21 cellular contexts compared by ENCODE assay signal in the genomic region with DNA sequence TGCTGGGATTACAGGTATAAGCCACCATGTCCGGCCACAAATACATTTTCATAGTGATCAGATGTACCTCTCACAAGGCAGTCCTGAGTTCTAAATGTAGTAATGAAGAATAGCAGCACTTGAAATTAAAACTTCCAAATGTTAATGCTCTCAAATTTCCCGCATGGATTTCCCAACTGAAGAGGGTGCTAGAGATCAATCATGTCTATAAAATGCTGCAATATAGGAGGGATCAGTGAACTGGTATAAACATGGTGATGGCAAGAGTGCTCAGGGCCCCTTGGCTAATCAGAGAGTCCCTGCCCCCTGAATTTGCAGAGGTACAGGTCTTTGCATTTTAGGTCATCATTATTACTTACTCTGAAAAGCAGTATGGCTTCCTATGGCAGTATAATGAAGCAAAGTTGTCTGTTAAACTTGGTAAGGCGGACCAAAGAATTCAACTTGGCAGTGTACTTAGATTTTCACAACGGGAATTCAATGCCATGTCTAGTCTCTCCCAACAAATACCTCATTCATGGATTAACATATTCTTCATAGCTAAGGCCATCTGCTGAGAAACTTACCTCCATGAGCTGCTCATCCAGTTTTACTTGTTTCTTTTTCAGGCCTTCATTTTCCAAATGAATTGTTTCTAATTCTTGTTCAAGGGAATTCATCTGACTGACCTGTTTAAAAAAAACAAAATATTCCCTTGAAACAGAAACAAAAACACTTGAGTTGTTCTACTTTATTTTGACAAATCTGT.
DNase-seq lines count a peak whose midpoint lies in the region; ATAC-seq, FAIRE-seq and TF ChIP-seq lines count a peak whose summit lies in the region.
"Had no signal": no experiment of that assay in that cellular context is flagged by ENCODE, and none has a peak within 500 bp of the region (broad histone marks: within the 10 kb centered on the region; RNA-seq: fewer than 3 reads in every experiment).

No MANE protein-coding gene starts in this region.

- H3K27me3 ChIP-seq in H1 (replicated peaks in 1 of 4; ENCODE audit: control insufficient read depth in 3 of 4, extremely low read depth in 1 of 4, insufficient read depth in 3 of 4, low read length in 3 of 4) (no peaks in the 10 kb centered on the region), pancreas (no peaks in the 10 kb centered on the region), Peyer's patch (no peaks in the 10 kb centered on the region)
- H3K27me3 ChIP-seq: cardiac muscle cell had no signal

- H4K20me1 ChIP-seq in H1 (replicated peaks in 1 of 2; ENCODE audit: control insufficient read depth in 1 of 2, insufficient read depth in 2 of 2, low read length in 2 of 2) = no peaks in the 10 kb centered on the region

- FAIRE-seq in H1 (lab: Jason Lieb, UNC) (no peak), pancreas (lab: Jason Lieb, UNC) (no peak)
- FAIRE-seq: GM12891, RCC 7860, urothelium cell line had no signal

- H3K56ac ChIP-seq in H1 (replicated peaks; ENCODE audit: insufficient read length, low read depth, low read length) = no peak overlapping the region

- H2BK120ac ChIP-seq in H1 (replicated peaks; ENCODE audit: low read depth, low read length) = no peak overlapping the region

- CTCF ChIA-PET in H1 (lab: Charles Lee; ENCODE audit: partially characterized antibody) = interaction anchor here (0.8 to 3.3 kb wide), 6 partner anchors 20 to 128 kb away, joined by 3 to 17 read pairs (median 4); no protein-coding TSS in a partner anchor
- CTCF ChIA-PET in HEK293T (lab: Yijun Ruan, JAX) = interaction anchor here (0.7 kb wide), 2 partner anchors 22 to 580 kb away, joined by 3 read pairs; no protein-coding TSS in a partner anchor

- H3K27ac ChIP-seq in C4-2B = no peak overlapping the region
- H3K27ac ChIP-seq in H1 (ENCODE audit: low read depth, low read length) = no peak overlapping the region
- H3K27ac ChIP-seq in pancreas = peak overlapping the region in 2 of 4 donors; percentile 1 to 15
- no peak overlapping the region for H3K27ac ChIP-seq in Peyer's patch
- H3K27ac ChIP-seq: cardiac muscle cell had no signal

- H3K23me2 ChIP-seq in H1 (ENCODE audit: low read depth, low read length) = no peaks in the 10 kb centered on the region

- no peaks in the 10 kb centered on the region for H3K79me2 ChIP-seq in H1 (ENCODE audit: control insufficient read depth in 1 of 2, insufficient read depth in 2 of 2, low read length in 2 of 2)

- no peak overlapping the region for H3K4me2 ChIP-seq in H1 (ENCODE audit: insufficient read depth in 1 of 2, low read depth in 2 of 2, low read length in 2 of 2)

- TF ChIP-seq CTCF in C4-2B (conservative IDR thresholded peaks at IDR 0.05) (peak; percentile 31; the same call in 1 of the 2 replicates), H1 (IDR thresholded peaks at IDR 0.05; ENCODE audit: control extremely low read depth in 1 of 3, insufficient read depth in 1 of 3, low read depth in 1 of 3, low read length in 3 of 3) (no peak), pancreas (IDR thresholded peaks at IDR 0.05) (peak in 1 of 4 donors; percentile 9), Peyer's patch (IDR thresholded peaks at IDR 0.05) (no peak)

- H4K91ac ChIP-seq in H1 (replicated peaks; ENCODE audit: insufficient read length, low read length) = no peak overlapping the region

- no peak overlapping the region for H3K4ac ChIP-seq in H1 (replicated peaks; ENCODE audit: insufficient read length, low read depth, low read length)

- no peak overlapping the region for H3K18ac ChIP-seq in H1 (ENCODE audit: extremely low read depth, low read length)

- no peak overlapping the region for H2AK5ac ChIP-seq in H1 (ENCODE audit: low read depth, low read length)

- ATAC-seq in pancreas (peak in 3 of 4 donors; percentile 39 to 72 (median 47)), HG02852 (IDR thresholded peaks at IDR 0.05; ENCODE audit: unreplicated experiment) (no peak)
- ATAC-seq: stimulated activated memory B cell treated with anti-CD40 and anti-IgM and Interleukin-4, amounts not matched to agents 10 μg/mL and 1 μg/mL and 100 μg/mL, for 72 hours had no signal

- H3K79me1 ChIP-seq in H1 (ENCODE audit: low read depth, low read length) = no peaks in the 10 kb centered on the region

- H3K14ac ChIP-seq in H1 (ENCODE audit: insufficient read length) = no peak overlapping the region

- no peak overlapping the region for H2AFZ ChIP-seq in H1 (ENCODE audit: low read length)

- POLR2A ChIA-PET in H1 (lab: Charles Lee; ENCODE audit: partially characterized antibody) = interaction anchor here (1.0 kb wide), 1 partner anchor 8 kb away, joined by 3 read pairs; no protein-coding TSS in a partner anchor
- POLR2A ChIA-PET in HEK293T (lab: Yijun Ruan, JAX) = no interaction called here

- H3K4me3 ChIP-seq in H1 (ENCODE audit: extremely low read depth in 1 of 4, insufficient read depth in 2 of 4, low read depth in 3 of 4, low read length in 4 of 4) (no peak overlapping the region), pancreas (no peak overlapping the region), Peyer's patch (no peak overlapping the region)
- H3K4me3 ChIP-seq: cardiac muscle cell had no signal

- no peak overlapping the region for H3K23ac ChIP-seq in H1 (ENCODE audit: insufficient read length)

- H2BK15ac ChIP-seq in H1 (ENCODE audit: low read length) = no peak overlapping the region

- H2BK5ac ChIP-seq in H1 (ENCODE audit: low read depth, low read length) = no peak overlapping the region

- peak overlapping the region in 1 of 4 experiments; percentile 61; a peak in 1 of 7 replicates for H3K9ac ChIP-seq in H1 (replicated peaks in 1 of 4; ENCODE audit: extremely low read depth in 1 of 4, low read depth in 3 of 4, low read length in 3 of 4)

- no peak overlapping the region for H4K5ac ChIP-seq in H1 (ENCODE audit: insufficient read length, low read depth, low read length)

- TF ChIP-seq EP300 in Ishikawa (IDR thresholded peaks at IDR 0.05; ENCODE audit: borderline replicate concordance) (peak; percentile 61; the same call in 1 of the 2 replicates), H1 (IDR thresholded peaks at IDR 0.05; ENCODE audit: borderline replicate concordance in 1 of 2, low read depth in 2 of 2, low read length in 2 of 2) (no peak)

- H3K36me3 ChIP-seq in H1 (ENCODE audit: control insufficient read depth in 2 of 4, insufficient read depth in 4 of 4, low read length in 3 of 4) (peaks cover 0 to 31% (median 18%) of the 10 kb centered on the region in 4 experiments; a peak in 6 of 8 replicates), pancreas (no peaks in the 10 kb centered on the region), Peyer's patch (peaks cover 0 to 64% (median 0%) of the 10 kb centered on the region in 3 donors)

- no peaks in the 10 kb centered on the region for H3K9me3 ChIP-seq in H1 (ENCODE audit: insufficient read depth in 2 of 2, low read depth in 1 of 2, low read length in 1 of 2)
- H3K9me3 ChIP-seq in pancreas = no peaks in the 10 kb centered on the region
- H3K9me3 ChIP-seq in Peyer's patch = no peaks in the 10 kb centered on the region

- intact Hi-C loops in pancreas (cut with DNase I) = no loop called here

- no peak overlapping the region for H2BK20ac ChIP-seq in H1 (ENCODE audit: low read length)

- TF ChIP-seq POLR2A in H1 (IDR thresholded peaks at IDR 0.05; ENCODE audit: control extremely low read depth in 1 of 2, low read depth in 2 of 2, low read length in 2 of 2) (no peak), Peyer's patch (IDR thresholded peaks at IDR 0.05) (no peak)

- WGBS in H1 (ENCODE audit: extremely low coverage in 1 of 2, insufficient coverage in 1 of 2, insufficient read length in 1 of 2, insufficient replicate concordance in 2 of 2, low coverage in 1 of 2, low lambda C conversion rate in 2 of 2, missing lambda C conversion rate in 1 of 2), 2 experiments = 70% methylated on average over 4 of the region's 4 CpGs; no CpG with 5 or more reads in 1 of the 2 experiments
- 52 to 68% methylated on average over 4 of the region's 4 CpGs for WGBS in pancreas, 2 donors

- TF ChIP-seq RAD21 in Ishikawa (IDR thresholded peaks at IDR 0.05; ENCODE audit: low read depth) (peak; percentile 20), H1 (IDR thresholded peaks at IDR 0.05 in 1 of 2, conservative IDR thresholded peaks at IDR 0.05 in 1 of 2; ENCODE audit: low read depth in 2 of 2, low read length in 2 of 2) (peak; percentile 12 to 21; a peak in 3 of 4 replicates)

- DNase-seq in H1 (ENCODE audit: low read depth in 1 of 2, low spot score in 2 of 2) (no peak), pancreas (no peak), HEK293T (ENCODE audit: extremely low spot score) (no peak), AG08395 (ENCODE audit: low spot score) (no peak), Peyer's patch (no peak)
- DNase-seq: activated CD8-positive, alpha-beta memory T cell treated with anti-CD3 and anti-CD28 coated beads, Interleukin-2, amount 50 U/mL, for 48 hours; activated naive CD4-positive, alpha-beta T cell treated with Interleukin-2 at 50 U/mL for 16 hours; C1 segment of cervical spinal cord; head of caudate nucleus; islet precursor cell; Karpas-422; NCI-H1694 treated with DMSO at 0.1 percent for 48 hours; NCI-H510A treated with DMSO at 0.1 percent for 48 hours had no signal

- H3K4me1 ChIP-seq in H1 (replicated peaks in 1 of 4; ENCODE audit: control insufficient read depth in 3 of 4, insufficient read depth in 4 of 4, low read length in 3 of 4) (no peaks in the 10 kb centered on the region), pancreas (peaks cover 0 to 7% (median 0%) of the 10 kb centered on the region in 3 donors), Peyer's patch (no peaks in the 10 kb centered on the region)

- H2BK12ac ChIP-seq in H1 (ENCODE audit: low read depth, low read length) = no peak overlapping the region

- no peak overlapping the region for H4K8ac ChIP-seq in H1 (ENCODE audit: extremely low read depth, insufficient read depth, low read length)

TF ChIP-seq in Ishikawa, 13 proteins besides CTCF, POLR2A, EP300 and RAD21 (continues in another document):
- TF ChIP-seq TAF1 (IDR thresholded peaks at IDR 0.05; ENCODE audit: low read depth) (no peak), CEBPB (IDR thresholded peaks at IDR 0.05) (no peak), YY1 (IDR thresholded peaks at IDR 0.05; ENCODE audit: low read depth) (peak; percentile 39; the same call in 1 of the 2 replicates), TCF12 (IDR thresholded peaks at IDR 0.05; ENCODE audit: low read depth) (peak; percentile 75), NFIC (IDR thresholded peaks at IDR 0.05) (peak; percentile 54; the same call in 1 of the 2 replicates)

TF ChIP-seq in H1, 55 proteins besides CTCF, POLR2A, EP300 and RAD21 (continues in another document):
- TF ChIP-seq TAF1 (IDR thresholded peaks at IDR 0.05; ENCODE audit: low read depth, low read length) (no peak), CBX8 (IDR thresholded peaks at IDR 0.05; ENCODE audit: borderline replicate concordance, low read depth, low read length) (no peak), ZNF274 (IDR thresholded peaks at IDR 0.05; ENCODE audit: borderline replicate concordance, extremely low read depth, low read length) (no peak), CHD2 (IDR thresholded peaks at IDR 0.05; ENCODE audit: low read length) (no peak)

TF ChIP-seq in HEK293T, 16 proteins besides CTCF, POLR2A, EP300 and RAD21:
- no peak for TF ChIP-seq NFRKB (IDR thresholded peaks at IDR 0.05)
- TF ChIP-seq SP1 (IDR thresholded peaks at IDR 0.05) = no peak
